8 cellular contexts compared by ENCODE assay signal in the genomic region with DNA sequence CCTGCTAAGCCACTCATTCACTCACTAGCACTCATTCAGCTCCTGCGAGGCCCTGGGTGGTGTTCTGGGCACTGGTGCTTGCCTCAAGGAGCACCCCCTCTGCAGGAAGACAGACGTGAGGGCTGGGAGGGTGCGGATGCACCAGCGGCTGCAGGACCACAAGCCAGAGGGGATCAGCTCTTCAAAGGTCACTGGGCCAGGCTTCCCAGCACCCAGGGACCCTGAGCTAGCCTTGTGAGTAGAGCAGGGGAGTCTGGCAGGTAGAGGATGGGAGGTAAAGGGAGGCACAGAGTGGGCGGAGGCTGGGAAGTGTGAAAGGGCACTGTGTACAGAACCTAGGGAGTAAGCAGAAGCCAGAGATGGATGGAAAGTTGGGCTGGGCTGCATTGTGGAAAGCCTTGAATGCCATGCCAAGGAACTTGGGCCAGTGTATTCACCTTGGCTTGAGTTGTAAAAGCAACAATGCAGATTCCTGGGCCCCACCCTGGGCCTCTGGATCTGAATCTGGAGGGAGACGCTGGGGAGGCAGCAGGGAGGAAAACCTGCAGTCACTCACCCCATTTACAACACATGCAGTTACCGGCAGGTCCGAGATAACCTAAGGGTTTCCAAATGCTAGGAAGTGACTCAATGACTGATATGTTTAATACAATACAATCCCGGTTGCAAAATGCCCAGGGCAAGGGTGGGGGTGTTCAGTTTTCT. TPM values are rescaled to one million over a fixed set of nuclear protein-coding genes. Genes with fewer than 3 reads are reported as not detected.
DNase-seq lines count a peak whose midpoint lies in the region; ATAC-seq, FAIRE-seq and TF ChIP-seq lines count a peak whose summit lies in the region.

No MANE protein-coding gene starts in this region.

- peak; percentile 73 for FAIRE-seq in HepG2 (lab: Jason Lieb, UNC)

- H3K4me1 Mint-ChIP-seq in T-cell, result peaks cover 64 to 70% (median 65%) of the 10 kb centered on the region in 3 donors
- peaks cover 51% of the 10 kb centered on the region for H3K4me1 Mint-ChIP-seq in MCF 10A (ENCODE audit: insufficient read depth, unreplicated experiment)

- no peaks in the 10 kb centered on the region for H3K9me3 ChIP-seq in HepG2 (ENCODE audit: low read length)

- H3K4me3 ChIP-seq in HepG2 (replicated peaks in 1 of 3; ENCODE audit: insufficient read depth in 1 of 3, low read depth in 2 of 3, low read length in 3 of 3), result peak overlapping the region; percentile 88 to 99 (median 97); a peak in 5 of 6 replicates

- BruUV-seq in MCF 10A (replicated peaks; lab: Mats Ljungman, UMichigan), result no TSS peak
- BruUV-seq in HepG2 (replicated peaks; lab: Mats Ljungman, UMichigan), result no TSS peak

- peaks cover 1 to 13% of the 10 kb centered on the region in 2 experiments; a peak in 3 of 5 replicates for H3K27me3 ChIP-seq in HepG2 (ENCODE audit: control insufficient read depth in 1 of 2, insufficient read depth in 2 of 2, low read length in 2 of 2)

- peak; percentile 34 to 43 (median 37) for ATAC-seq in T-cell (replicated peaks in 1 of 4)
- no peak for ATAC-seq in HepG2
- no peak for ATAC-seq in GM21390 (IDR thresholded peaks at IDR 0.05; ENCODE audit: unreplicated experiment)

- peak overlapping the region; percentile 20 for H3K27ac ChIP-seq in HepG2 (ENCODE audit: extremely low read length, insufficient read depth, low read length)

- H3K9ac ChIP-seq in HepG2 (ENCODE audit: insufficient read depth, low read depth, low read length), result peak overlapping the region; percentile 96; the same call in 1 of the 2 replicates

- H3K36me3 Mint-ChIP-seq in T-cell (peaks cover 17% of the 10 kb centered on the region), MCF 10A (ENCODE audit: insufficient read depth, unreplicated experiment) (peaks cover 11% of the 10 kb centered on the region)

- peaks cover 4% of the 10 kb centered on the region; the same call in 1 of the 2 replicates for H4K20me1 ChIP-seq in HepG2 (ENCODE audit: insufficient read depth, low read length)

- intact Hi-C loops in MCF 10A (cut with micrococcal nuclease) (loop anchor here (2.0 to 5.0 kb wide), 2 partner anchors 42 to 47 kb away; partner anchors contain the start of gene NSMCE1), HepG2 (cut with micrococcal nuclease; ENCODE audit: unreplicated experiment) (no loop called here)

- TF ChIP-seq RAD21 in HepG2 (CRISPR knock-in tag; IDR thresholded peaks at IDR 0.05), result no peak

- in situ Hi-C loops in GM13977 (cut with MboI; ENCODE audit: low pct_unique_long_range_greater_than_20kb, low sequenced_read_pairs, unreplicated experiment) (loop anchor here (5.0 kb wide), 1 partner anchor 73 kb away; no protein-coding TSS in a partner anchor), HepG2 (cut with HindIII; ENCODE audit: extremely low pct_ligation_motif_present, low pct_unique_long_range_greater_than_20kb) (no loop called here)

- 38% methylated on average over 9 of the region's 9 CpGs for WGBS in HepG2 (ENCODE audit: low lambda C conversion rate)

- DNase-seq in GM13977 (ENCODE audit: low spot score), result peak; percentile 54
- DNase-seq in T-cell, result peak; percentile 22 to 65 (median 44)
- peak; percentile 98 for DNase-seq in MCF 10A (ENCODE audit: unreplicated experiment)
- DNase-seq in HepG2 (ENCODE audit: low spot score), result peak; percentile 81
- DNase-seq in stimulated activated CD8-positive, alpha-beta memory T cell treated with anti-CD3 and anti-CD28 coated beads, Interleukin-15, amount 100 ng/mL, for 48 hours (ENCODE audit: low read depth in 2 of 2), result peak; percentile 36 to 62
- DNase-seq in hippocampal formation (lab: John Stamatoyannopoulos, UW), result no peak
- DNase-seq in NCI-H69 (lab: John Stamatoyannopoulos, UW), result no peak

- H2AFZ ChIP-seq in HepG2 (ENCODE audit: low read length), result no peak overlapping the region

- H3K27ac Mint-ChIP-seq in T-cell, result peak overlapping the region; percentile 94 to 99
- H3K27ac Mint-ChIP-seq in MCF 10A (ENCODE audit: low read depth, unreplicated experiment), result peak overlapping the region; percentile 65

- no peaks in the 10 kb centered on the region for H3K27me3 Mint-ChIP-seq in T-cell
- no peaks in the 10 kb centered on the region for H3K27me3 Mint-ChIP-seq in MCF 10A (ENCODE audit: insufficient read depth, unreplicated experiment)

- H3K4me2 ChIP-seq in HepG2 (ENCODE audit: low read depth, low read length), result peak overlapping the region; percentile 96

- H3K9me3 Mint-ChIP-seq in T-cell (no peaks in the 10 kb centered on the region), MCF 10A (ENCODE audit: unreplicated experiment) (no peaks in the 10 kb centered on the region)

- 0 out of 4 replicates have a peak, but pooled peaks of 1 of the 2 experiments have one; percentile 42 for TF ChIP-seq POLR2A in HepG2 (IDR thresholded peaks at IDR 0.05; ENCODE audit: insufficient read depth in 1 of 2, low read depth in 2 of 2, low read length in 2 of 2)

- peaks cover 0 to 2% of the 10 kb centered on the region in 2 experiments; a peak in 2 of 5 replicates for H3K36me3 ChIP-seq in HepG2 (replicated peaks in 1 of 2; ENCODE audit: control insufficient read depth in 1 of 2, insufficient read depth in 2 of 2, low read length in 2 of 2)

- TF ChIP-seq CTCF in GM13977 (IDR thresholded peaks at IDR 0.05; ENCODE audit: extremely low read depth, insufficient read depth, missing control alignments) (peak; percentile 8), MCF 10A (IDR thresholded peaks at IDR 0.05; ENCODE audit: unreplicated experiment) (peak; percentile 8), HepG2 (CRISPR knock-in tag; IDR thresholded peaks at IDR 0.05) (no peak; the same call in 1 of the 2 replicates)

- H3K4me1 ChIP-seq in HepG2 (ENCODE audit: insufficient read depth, low read length), result peaks cover 76% of the 10 kb centered on the region

- POLR2A ChIA-PET in T-cell (lab: Charles Lee) (interaction anchor here (0.6 kb wide), 3 partner anchors 10 to 112 kb away, joined by 3 read pairs; no protein-coding TSS in a partner anchor), MCF 10A (lab: Yijun Ruan, JAX) (interaction anchor here (0.5 to 5.0 kb wide), 12 partner anchors 10 to 128 kb away, joined by 3 to 57 read pairs (median 4); partner anchors contain the start of genes KDM8 and NSMCE1), HepG2 (lab: Yijun Ruan, JAX) (interaction anchor here (0.7 to 3.1 kb wide), 9 partner anchors 11 to 112 kb away, joined by 3 to 13 read pairs (median 5); partner anchors contain the start of genes KDM8 and NSMCE1)

- peaks cover 46% of the 10 kb centered on the region for H3K79me2 ChIP-seq in HepG2 (ENCODE audit: insufficient read depth, low read length)

- CTCF ChIA-PET in T-cell (lab: Charles Lee) (interaction anchor here (1.2 to 1.7 kb wide), 2 partner anchors 136 to 143 kb away, joined by 5 to 7 read pairs; no protein-coding TSS in a partner anchor), MCF 10A (lab: Yijun Ruan, JAX) (interaction anchor here (0.6 to 5.9 kb wide), 3 partner anchors 25 to 82 kb away, joined by 3 to 36 read pairs (median 3); no protein-coding TSS in a partner anchor), HepG2 (lab: Yijun Ruan, JAX; ENCODE audit: low intra/inter-chr PET ratio, low total read pairs) (no interaction called here)

- TF ChIP-seq EP300 in HepG2 (IDR thresholded peaks at IDR 0.05; ENCODE audit: low read depth in 2 of 2, low read length in 2 of 2), result peak in 1 of 2 experiments; percentile 39; a peak in 1 of 4 replicates
- TF ChIP-seq EP300 in HepG2 (CRISPR knock-in tag; IDR thresholded peaks at IDR 0.05; ENCODE audit: borderline replicate concordance), result peak; percentile 49; the same call in 1 of the 2 replicates

- H3K4me3 Mint-ChIP-seq in T-cell, result peak overlapping the region; percentile 85 to 100 (median 94)
- peak overlapping the region; percentile 81 for H3K4me3 Mint-ChIP-seq in MCF 10A (ENCODE audit: unreplicated experiment)

RNA-seq across cellular contexts. Expression of gene IL4R, which starts 1.7 kb away (rescaled TPM):
- total RNA-seq in T-cell (100 to 1,000 TPM; 186 to 281 (median 221) TPM), MCF 10A (2022) (50.4 and 51.9 TPM in 2 replicates), HepG2 (2016; rRNA removed; fragmentation: Illumina TruSeq; extraction: Trizol) (7.6 and 15.9 TPM in 2 replicates)
- total RNA-seq in HepG2 (2016; cell fraction: cytosol; rRNA removed; fragmentation: Illumina TruSeq; extraction: Trizol; ENCODE audit: low read depth), result 8.0 and 9.2 TPM in 2 replicates
- 6.9 and 15.8 TPM in 2 replicates for total RNA-seq in HepG2 (2016; cell fraction: insoluble cytoplasmic fraction; rRNA removed; fragmentation: Illumina TruSeq; extraction: Trizol)
- total RNA-seq in HepG2 (2016; cell fraction: membrane; rRNA removed; fragmentation: Illumina TruSeq; extraction: Trizol), result 9.4 and 9.6 TPM in 2 replicates
- 16.4 and 21.4 TPM in 2 replicates for total RNA-seq in HepG2 (2016; cell fraction: nucleus; rRNA removed; fragmentation: Illumina TruSeq; extraction: Trizol)
- 49.6 and 60.7 TPM in 2 replicates for polyA plus RNA-seq in HepG2 (2011; rRNA removed)
- polyA plus RNA-seq in HepG2 (2011; cell fraction: cytosol; rRNA removed), result 30.7 and 32.4 TPM in 2 replicates
- 61.1 and 65.1 TPM in 2 replicates for polyA plus RNA-seq in HepG2 (2011; cell fraction: nucleus; rRNA removed)
- 13.9 and 22.1 TPM in 2 replicates for polyA plus RNA-seq in HepG2 (2012)
- 1.4 and 1.8 TPM in 2 replicates for polyA plus RNA-seq in HepG2 (2016; cell fraction: cytosol; fragmentation: Illumina TruSeq; extraction: Trizol; ENCODE audit: low read depth)
- polyA plus RNA-seq in HepG2 (2016; cell fraction: insoluble cytoplasmic fraction; fragmentation: Illumina TruSeq; extraction: Trizol; ENCODE audit: low read depth), result 6.0 and 8.1 TPM in 2 replicates
- polyA plus RNA-seq in HepG2 (2016; cell fraction: membrane; fragmentation: Illumina TruSeq; extraction: Trizol; ENCODE audit: low read depth), result 3.4 and 3.5 TPM in 2 replicates
- polyA plus RNA-seq in HepG2 (2016; cell fraction: nucleus; fragmentation: Illumina TruSeq; extraction: Trizol; ENCODE audit: insufficient read depth, low read depth), result 38.0 and 39.0 TPM in 2 replicates
- polyA minus RNA-seq in HepG2 (2011; rRNA and poly(A)+ RNA removed; ENCODE audit: low replicate concordance), result 54.4 and 98.2 TPM in 2 replicates
- 19.2 and 23.0 TPM in 2 replicates for polyA minus RNA-seq in HepG2 (2011; cell fraction: cytosol; rRNA and poly(A)+ RNA removed)
- 30.3 and 37.8 TPM in 2 replicates for polyA minus RNA-seq in HepG2 (2011; cell fraction: nucleus; rRNA and poly(A)+ RNA removed)

RNA-seq across cellular contexts. Expression of gene NSMCE1, which starts 46.9 kb away (rescaled TPM):
- total RNA-seq in T-cell (10 to 100 TPM; 53.5 to 83.2 (median 73.9) TPM), MCF 10A (2022) (106 and 119 TPM in 2 replicates), HepG2 (2016; rRNA removed; fragmentation: Illumina TruSeq; extraction: Trizol) (52.9 and 53.2 TPM in 2 replicates)
- 17.2 and 19.5 TPM in 2 replicates for total RNA-seq in HepG2 (2016; cell fraction: cytosol; rRNA removed; fragmentation: Illumina TruSeq; extraction: Trizol; ENCODE audit: low read depth)
- 55.4 and 56.5 TPM in 2 replicates for total RNA-seq in HepG2 (2016; cell fraction: insoluble cytoplasmic fraction; rRNA removed; fragmentation: Illumina TruSeq; extraction: Trizol)
- 25.5 and 27.7 TPM in 2 replicates for total RNA-seq in HepG2 (2016; cell fraction: membrane; rRNA removed; fragmentation: Illumina TruSeq; extraction: Trizol)
- total RNA-seq in HepG2 (2016; cell fraction: nucleus; rRNA removed; fragmentation: Illumina TruSeq; extraction: Trizol), result 28.0 and 30.5 TPM in 2 replicates
- polyA plus RNA-seq in HepG2 (2011; rRNA removed), result 42.7 and 43.5 TPM in 2 replicates
- 43.3 and 48.1 TPM in 2 replicates for polyA plus RNA-seq in HepG2 (2011; cell fraction: cytosol; rRNA removed)
- polyA plus RNA-seq in HepG2 (2011; cell fraction: nucleus; rRNA removed), result 9.6 and 20.1 TPM in 2 replicates
- polyA plus RNA-seq in HepG2 (2012), result 63.6 and 69.8 TPM in 2 replicates
- 16.5 and 23.5 TPM in 2 replicates for polyA plus RNA-seq in HepG2 (2016; cell fraction: cytosol; fragmentation: Illumina TruSeq; extraction: Trizol; ENCODE audit: low read depth)
- 55.4 and 59.8 TPM in 2 replicates for polyA plus RNA-seq in HepG2 (2016; cell fraction: insoluble cytoplasmic fraction; fragmentation: Illumina TruSeq; extraction: Trizol; ENCODE audit: low read depth)
- 23.1 and 25.4 TPM in 2 replicates for polyA plus RNA-seq in HepG2 (2016; cell fraction: membrane; fragmentation: Illumina TruSeq; extraction: Trizol; ENCODE audit: low read depth)
- 58.1 and 59.0 TPM in 2 replicates for polyA plus RNA-seq in HepG2 (2016; cell fraction: nucleus; fragmentation: Illumina TruSeq; extraction: Trizol; ENCODE audit: insufficient read depth, low read depth)
- polyA minus RNA-seq in HepG2 (2011; rRNA and poly(A)+ RNA removed; ENCODE audit: low replicate concordance), result 68.2 and 105 TPM in 2 replicates
- polyA minus RNA-seq in HepG2 (2011; cell fraction: cytosol; rRNA and poly(A)+ RNA removed), result 19.2 and 19.6 TPM in 2 replicates
- polyA minus RNA-seq in HepG2 (2011; cell fraction: nucleus; rRNA and poly(A)+ RNA removed), result 12.1 and 29.7 TPM in 2 replicates

Comparison
In these comparisons a context has a peak if more than half of its experiments do, and no peak if none do; other contexts are left out.
1. DNase-seq: peak in GM13977 (single experiment), T-cell (34 of 34), MCF 10A (single experiment), HepG2 (single experiment) and stimulated activated CD8-positive, alpha-beta memory T cell treated with anti-CD3 and anti-CD28 coated beads, Interleukin-15, amount 100 ng/mL, for 48 hours (2 of 2); none in hippocampal formation (0 of 2) and NCI-H69 (single experiment).
2. ATAC-seq: peak in T-cell (4 of 4); none in HepG2 (single experiment) and GM21390 (single experiment).